In genomic region chr20:14782731-14783130, GRCh38 we compare ENCODE assay signal across 19 cellular contexts.
"Had no signal": no experiment of that assay in that cellular context is flagged by ENCODE, and none has a peak within 500 bp of the region (broad histone marks: within the 10 kb centered on the region; RNA-seq: fewer than 3 reads in every experiment).

No MANE protein-coding gene starts in this region.

- ATAC-seq: Panc1, PC-3 had no signal

- DNase-seq: KBM-7, MV-4-11, NCI-H1048, NCI-H1105, NCI-H1417, NCI-H1436 treated with DMSO at 0.1 percent for 48 hours, NCI-H1694, NCI-H187 treated with DMSO at 0.1 percent for 48 hours, NCI-H2029 treated with DMSO at 0.1 percent for 48 hours, NCI-H2171 treated with DMSO at 0.1 percent for 48 hours, NCI-H2227 treated with DMSO at 0.1 percent for 48 hours, NCI-H510A, NCI-H526, PC-3, SHP77, SK-N-SH, SW 1271 had no signal

- H3K9me3 ChIP-seq: SK-N-SH had no signal

- H3K4me2 ChIP-seq: SK-N-SH had no signal

- H3K27ac ChIP-seq: RWPE1 had no signal

- H3K9ac ChIP-seq: SK-N-SH had no signal
